1 cellular context compared by ENCODE assay signal in genomic region chr4:3784469-3785291, GRCh38.
TF ChIP-seq lines count a peak whose summit lies in the region.

No MANE protein-coding gene starts in this region.

TF ChIP-seq in HepG2, 621 proteins besides CTCF, POLR2A, EP300 and RAD21 (continued from another document and continues in another):
- TF ChIP-seq ZBTB40 (IDR thresholded peaks at IDR 0.05) (no peak), ZBTB40 (CRISPR knock-in tag; IDR thresholded peaks at IDR 0.05) (peak; percentile 89), NR2F1 (CRISPR knock-in tag; IDR thresholded peaks at IDR 0.05) (peak in 1 of 2 experiments; percentile 62; a peak in 3 of 4 replicates), MIER2 (CRISPR knock-in tag; IDR thresholded peaks at IDR 0.05) (peak; percentile 84), FOXK1 (CRISPR knock-in tag; IDR thresholded peaks at IDR 0.05; ENCODE audit: borderline replicate concordance, low read depth) (peak; percentile 70; the same call in 1 of the 2 replicates), ZNF282 (IDR thresholded peaks at IDR 0.05; ENCODE audit: partially characterized antibody) (no peak), ZSCAN12 (CRISPR knock-in tag; IDR thresholded peaks at IDR 0.05) (no peak), NAIF1 (CRISPR knock-in tag; IDR thresholded peaks at IDR 0.05; ENCODE audit: borderline replicate concordance) (no peak), POLR2AphosphoS2 (IDR thresholded peaks at IDR 0.05; ENCODE audit: low read depth, low read length) (no peak), FOXC1 (CRISPR knock-in tag; IDR thresholded peaks at IDR 0.05; ENCODE audit: borderline replicate concordance) (peak; percentile 58; the same call in 1 of the 2 replicates), ZFP62 (CRISPR knock-in tag; IDR thresholded peaks at IDR 0.05) (no peak), TMF1 (CRISPR knock-in tag; IDR thresholded peaks at IDR 0.05; ENCODE audit: low read depth) (peak; percentile 92), ZNF276 (CRISPR knock-in tag; IDR thresholded peaks at IDR 0.05; ENCODE audit: low read depth) (peak; percentile 81; the same call in 1 of the 2 replicates), SMC3 (IDR thresholded peaks at IDR 0.05; ENCODE audit: low read length) (0 out of 2 replicates have a peak, but pooled peaks have one; percentile 4), ZNF660 (CRISPR knock-in tag; IDR thresholded peaks at IDR 0.05; ENCODE audit: borderline replicate concordance, low read depth) (no peak), REL (CRISPR knock-in tag; conservative IDR thresholded peaks at IDR 0.05) (peak; percentile 59; the same call in 1 of the 2 replicates), CBX1 (IDR thresholded peaks at IDR 0.05; ENCODE audit: low read depth) (peak; percentile 41), SUZ12 (IDR thresholded peaks at IDR 0.05; ENCODE audit: low read depth, low read length) (no peak), MLXIP (CRISPR knock-in tag; IDR thresholded peaks at IDR 0.05; ENCODE audit: borderline replicate concordance) (peak; percentile 83; the same call in 1 of the 2 replicates), ZBTB8A (CRISPR knock-in tag; IDR thresholded peaks at IDR 0.05; ENCODE audit: borderline replicate concordance, low read depth) (0 out of 2 replicates have a peak, but pooled peaks have one; percentile 26), XBP1 (CRISPR knock-in tag; IDR thresholded peaks at IDR 0.05) (no peak), ZNF20 (CRISPR knock-in tag; IDR thresholded peaks at IDR 0.05) (no peak), ARID2 (CRISPR knock-in tag; IDR thresholded peaks at IDR 0.05; ENCODE audit: borderline replicate concordance) (peak; percentile 78; the same call in 1 of the 2 replicates), KDM4B (CRISPR knock-in tag; IDR thresholded peaks at IDR 0.05) (no peak), PHF20 (CRISPR knock-in tag; IDR thresholded peaks at IDR 0.05) (no peak), ZNF792 (CRISPR knock-in tag; IDR thresholded peaks at IDR 0.05) (peak; percentile 73; the same call in 1 of the 2 replicates)
- TF ChIP-seq, protein P1, sequence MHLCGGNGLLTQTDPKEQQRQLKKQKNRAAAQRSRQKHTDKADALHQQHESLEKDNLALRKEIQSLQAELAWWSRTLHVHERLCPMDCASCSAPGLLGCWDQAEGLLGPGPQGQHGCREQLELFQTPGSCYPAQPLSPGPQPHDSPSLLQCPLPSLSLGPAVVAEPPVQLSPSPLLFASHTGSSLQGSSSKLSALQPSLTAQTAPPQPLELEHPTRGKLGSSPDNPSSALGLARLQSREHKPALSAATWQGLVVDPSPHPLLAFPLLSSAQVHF (CRISPR knock-in tag; IDR thresholded peaks at IDR 0.05) = peak; percentile 92
- TF ChIP-seq, protein P2, sequence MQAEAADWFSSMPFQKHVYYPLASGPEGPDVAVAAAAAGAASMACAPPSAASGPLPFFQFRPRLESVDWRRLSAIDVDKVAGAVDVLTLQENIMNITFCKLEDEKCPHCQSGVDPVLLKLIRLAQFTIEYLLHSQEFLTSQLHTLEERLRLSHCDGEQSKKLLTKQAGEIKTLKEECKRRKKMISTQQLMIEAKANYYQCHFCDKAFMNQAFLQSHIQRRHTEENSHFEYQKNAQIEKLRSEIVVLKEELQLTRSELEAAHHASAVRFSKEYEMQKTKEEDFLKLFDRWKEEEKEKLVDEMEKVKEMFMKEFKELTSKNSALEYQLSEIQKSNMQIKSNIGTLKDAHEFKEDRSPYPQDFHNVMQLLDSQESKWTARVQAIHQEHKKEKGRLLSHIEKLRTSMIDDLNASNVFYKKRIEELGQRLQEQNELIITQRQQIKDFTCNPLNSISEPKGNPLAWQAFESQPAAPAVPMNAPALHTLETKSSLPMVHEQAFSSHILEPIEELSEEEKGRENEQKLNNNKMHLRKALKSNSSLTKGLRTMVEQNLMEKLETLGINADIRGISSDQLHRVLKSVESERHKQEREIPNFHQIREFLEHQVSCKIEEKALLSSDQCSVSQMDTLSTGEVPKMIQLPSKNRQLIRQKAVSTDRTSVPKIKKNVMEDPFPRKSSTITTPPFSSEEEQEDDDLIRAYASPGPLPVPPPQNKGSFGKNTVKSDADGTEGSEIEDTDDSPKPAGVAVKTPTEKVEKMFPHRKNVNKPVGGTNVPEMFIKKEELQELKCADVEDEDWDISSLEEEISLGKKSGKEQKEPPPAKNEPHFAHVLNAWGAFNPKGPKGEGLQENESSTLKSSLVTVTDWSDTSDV (CRISPR knock-in tag; IDR thresholded peaks at IDR 0.05) = peak; percentile 88; the same call in 1 of the 2 replicates
- TF ChIP-seq, protein P3, sequence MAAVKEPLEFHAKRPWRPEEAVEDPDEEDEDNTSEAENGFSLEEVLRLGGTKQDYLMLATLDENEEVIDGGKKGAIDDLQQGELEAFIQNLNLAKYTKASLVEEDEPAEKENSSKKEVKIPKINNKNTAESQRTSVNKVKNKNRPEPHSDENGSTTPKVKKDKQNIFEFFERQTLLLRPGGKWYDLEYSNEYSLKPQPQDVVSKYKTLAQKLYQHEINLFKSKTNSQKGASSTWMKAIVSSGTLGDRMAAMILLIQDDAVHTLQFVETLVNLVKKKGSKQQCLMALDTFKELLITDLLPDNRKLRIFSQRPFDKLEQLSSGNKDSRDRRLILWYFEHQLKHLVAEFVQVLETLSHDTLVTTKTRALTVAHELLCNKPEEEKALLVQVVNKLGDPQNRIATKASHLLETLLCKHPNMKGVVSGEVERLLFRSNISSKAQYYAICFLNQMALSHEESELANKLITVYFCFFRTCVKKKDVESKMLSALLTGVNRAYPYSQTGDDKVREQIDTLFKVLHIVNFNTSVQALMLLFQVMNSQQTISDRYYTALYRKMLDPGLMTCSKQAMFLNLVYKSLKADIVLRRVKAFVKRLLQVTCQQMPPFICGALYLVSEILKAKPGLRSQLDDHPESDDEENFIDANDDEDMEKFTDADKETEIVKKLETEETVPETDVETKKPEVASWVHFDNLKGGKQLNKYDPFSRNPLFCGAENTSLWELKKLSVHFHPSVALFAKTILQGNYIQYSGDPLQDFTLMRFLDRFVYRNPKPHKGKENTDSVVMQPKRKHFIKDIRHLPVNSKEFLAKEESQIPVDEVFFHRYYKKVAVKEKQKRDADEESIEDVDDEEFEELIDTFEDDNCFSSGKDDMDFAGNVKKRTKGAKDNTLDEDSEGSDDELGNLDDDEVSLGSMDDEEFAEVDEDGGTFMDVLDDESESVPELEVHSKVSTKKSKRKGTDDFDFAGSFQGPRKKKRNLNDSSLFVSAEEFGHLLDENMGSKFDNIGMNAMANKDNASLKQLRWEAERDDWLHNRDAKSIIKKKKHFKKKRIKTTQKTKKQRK (IDR thresholded peaks at IDR 0.05; ENCODE audit: low read length) = no peak
- TF ChIP-seq, protein P4, sequence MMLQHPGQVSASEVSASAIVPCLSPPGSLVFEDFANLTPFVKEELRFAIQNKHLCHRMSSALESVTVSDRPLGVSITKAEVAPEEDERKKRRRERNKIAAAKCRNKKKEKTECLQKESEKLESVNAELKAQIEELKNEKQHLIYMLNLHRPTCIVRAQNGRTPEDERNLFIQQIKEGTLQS (CRISPR knock-in tag; IDR thresholded peaks at IDR 0.05) = peak; percentile 71
- TF ChIP-seq, protein P5, sequence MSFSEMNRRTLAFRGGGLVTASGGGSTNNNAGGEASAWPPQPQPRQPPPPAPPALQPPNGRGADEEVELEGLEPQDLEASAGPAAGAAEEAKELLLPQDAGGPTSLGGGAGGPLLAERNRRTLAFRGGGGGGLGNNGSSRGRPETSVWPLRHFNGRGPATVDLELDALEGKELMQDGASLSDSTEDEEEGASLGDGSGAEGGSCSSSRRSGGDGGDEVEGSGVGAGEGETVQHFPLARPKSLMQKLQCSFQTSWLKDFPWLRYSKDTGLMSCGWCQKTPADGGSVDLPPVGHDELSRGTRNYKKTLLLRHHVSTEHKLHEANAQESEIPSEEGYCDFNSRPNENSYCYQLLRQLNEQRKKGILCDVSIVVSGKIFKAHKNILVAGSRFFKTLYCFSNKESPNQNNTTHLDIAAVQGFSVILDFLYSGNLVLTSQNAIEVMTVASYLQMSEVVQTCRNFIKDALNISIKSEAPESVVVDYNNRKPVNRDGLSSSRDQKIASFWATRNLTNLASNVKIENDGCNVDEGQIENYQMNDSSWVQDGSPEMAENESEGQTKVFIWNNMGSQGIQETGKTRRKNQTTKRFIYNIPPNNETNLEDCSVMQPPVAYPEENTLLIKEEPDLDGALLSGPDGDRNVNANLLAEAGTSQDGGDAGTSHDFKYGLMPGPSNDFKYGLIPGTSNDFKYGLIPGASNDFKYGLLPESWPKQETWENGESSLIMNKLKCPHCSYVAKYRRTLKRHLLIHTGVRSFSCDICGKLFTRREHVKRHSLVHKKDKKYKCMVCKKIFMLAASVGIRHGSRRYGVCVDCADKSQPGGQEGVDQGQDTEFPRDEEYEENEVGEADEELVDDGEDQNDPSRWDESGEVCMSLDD (CRISPR knock-in tag; IDR thresholded peaks at IDR 0.05; ENCODE audit: borderline replicate concordance) = peak; percentile 97
